In genomic region chr4:109434793-109435080, GRCh38 we compare ENCODE assay signal across 7 cellular contexts. TPM values are rescaled to one million over a fixed set of nuclear protein-coding genes. Genes with fewer than 3 reads are reported as not detected.
DNase-seq lines count a peak whose midpoint lies in the region; ATAC-seq and TF ChIP-seq lines count a peak whose summit lies in the region.

No MANE protein-coding gene starts in this region.

- no peak for TF ChIP-seq CTCF in HFF-Myc (IDR thresholded peaks at IDR 0.05; ENCODE audit: low read depth, low read length, missing control alignments)
- TF ChIP-seq CTCF in stomach (IDR thresholded peaks at IDR 0.05): no peak

- DNase-seq in HFF-Myc (ENCODE audit: extremely low read depth, low read depth) (no peak), stomach (no peak), ureter (ENCODE audit: low spot score) (no peak), DMS 273 (lab: John Stamatoyannopoulos, UW; ENCODE audit: unreplicated experiment) (no peak)
- DNase-seq in activated T-helper 2 cell treated with anti-CD3 and anti-CD28 coated beads, Interferon-gamma antibody, Interleukin-2, Interleukin-4, amounts not matched to agents 10 μg/mL and 5 μg/mL and 100 μg/mL, durations not matched to agents 14 hours and 24 hours and 36 hours (ENCODE audit: low spot score): no peak

- peaks cover 16% of the 10 kb centered on the region for H3K36me3 Mint-ChIP-seq in activated T-helper 2 cell treated with anti-CD3 and anti-CD28 coated beads, Interferon-gamma antibody, Interleukin-2, Interleukin-4, amounts not matched to agents 10 μg/mL and 5 μg/mL and 100 μg/mL, durations not matched to agents 14 hours and 24 hours and 36 hours (ENCODE audit: low read depth)

- no peak for ATAC-seq in HG03097 (IDR thresholded peaks at IDR 0.05; ENCODE audit: low FRiP score, unreplicated experiment)

- H3K36me3 ChIP-seq in stomach: peaks cover 0 to 6% (median 0%) of the 10 kb centered on the region in 4 donors

- H3K27ac Mint-ChIP-seq in activated T-helper 2 cell treated with anti-CD3 and anti-CD28 coated beads, Interferon-gamma antibody, Interleukin-2, Interleukin-4, amounts not matched to agents 10 μg/mL and 5 μg/mL and 100 μg/mL, durations not matched to agents 14 hours and 24 hours and 36 hours: peak overlapping the region; percentile 58

- whole genome bisulfite sequencing in stomach, 5 donors: 4 to 8% (median 8%) methylated on average over 6 of the region's 6 CpGs

- H3K27ac ChIP-seq in stomach: peak overlapping the region; percentile 90 to 99 (median 96)

- no peaks in the 10 kb centered on the region for H3K9me3 Mint-ChIP-seq in activated T-helper 2 cell treated with anti-CD3 and anti-CD28 coated beads, Interferon-gamma antibody, Interleukin-2, Interleukin-4, amounts not matched to agents 10 μg/mL and 5 μg/mL and 100 μg/mL, durations not matched to agents 14 hours and 24 hours and 36 hours

- H3K27me3 Mint-ChIP-seq in activated T-helper 2 cell treated with anti-CD3 and anti-CD28 coated beads, Interferon-gamma antibody, Interleukin-2, Interleukin-4, amounts not matched to agents 10 μg/mL and 5 μg/mL and 100 μg/mL, durations not matched to agents 14 hours and 24 hours and 36 hours (ENCODE audit: low read depth): no peaks in the 10 kb centered on the region

- H3K4me3 Mint-ChIP-seq in activated T-helper 2 cell treated with anti-CD3 and anti-CD28 coated beads, Interferon-gamma antibody, Interleukin-2, Interleukin-4, amounts not matched to agents 10 μg/mL and 5 μg/mL and 100 μg/mL, durations not matched to agents 14 hours and 24 hours and 36 hours (ENCODE audit: low read depth): peak overlapping the region; percentile 84

- no peak for TF ChIP-seq EP300 in stomach (IDR thresholded peaks at IDR 0.05)

- H3K4me1 ChIP-seq in stomach: peaks cover 26 to 69% (median 52%) of the 10 kb centered on the region in 4 donors

- peak overlapping the region; percentile 62 for H3K4me3 ChIP-seq in HFF-Myc (replicated peaks; ENCODE audit: low read depth, low read length)
- peak overlapping the region; percentile 87 for H3K4me3 ChIP-seq in iPS-18c (ENCODE audit: insufficient read depth, low read depth, low read length)
- peak overlapping the region; percentile 86 to 97 (median 89) for H3K4me3 ChIP-seq in stomach

- intact Hi-C loops in activated T-helper 2 cell treated with anti-CD3 and anti-CD28 coated beads, Interferon-gamma antibody, Interleukin-2, Interleukin-4, amounts not matched to agents 10 μg/mL and 5 μg/mL and 100 μg/mL, durations not matched to agents 14 hours and 24 hours and 36 hours (cut with micrococcal nuclease): loop anchor here (5.0 kb wide), 2 partner anchors 38 to 213 kb away; no protein-coding TSS in a partner anchor
- intact Hi-C loops in stomach (cut with DNase I; ENCODE audit: low total_unique reads): loop anchor here (5.0 kb wide), 1 partner anchor 393 kb away; the partner anchor contains the start of gene RRH

- H3K9me3 ChIP-seq in iPS-18c (ENCODE audit: control insufficient read depth, insufficient read depth, low read length) (no peaks in the 10 kb centered on the region), stomach (no peaks in the 10 kb centered on the region)

- no peaks in the 10 kb centered on the region for H3K27me3 ChIP-seq in stomach

- peaks cover 52% of the 10 kb centered on the region for H3K4me1 Mint-ChIP-seq in activated T-helper 2 cell treated with anti-CD3 and anti-CD28 coated beads, Interferon-gamma antibody, Interleukin-2, Interleukin-4, amounts not matched to agents 10 μg/mL and 5 μg/mL and 100 μg/mL, durations not matched to agents 14 hours and 24 hours and 36 hours (ENCODE audit: low read depth)

- TF ChIP-seq POLR2A in stomach (IDR thresholded peaks at IDR 0.05): no peak

RNA-seq across cellular contexts. Expression of gene SEC24B, which starts 1.1 kb away (rescaled TPM):
- total RNA-seq in activated T-helper 2 cell treated with anti-CD3 and anti-CD28 coated beads, Interferon-gamma antibody, Interleukin-2, Interleukin-4, amounts not matched to agents 10 μg/mL and 5 μg/mL and 100 μg/mL, durations not matched to agents 14 hours and 24 hours and 36 hours: 32.0 and 32.3 TPM in 2 replicates
- total RNA-seq in stomach: 10 to 100 TPM in 4 of 5 donors, 1 to 10 TPM in 1; 2.3 to 56.0 (median 26.3) TPM
- polyA plus RNA-seq in stomach: 10 to 100 TPM in 1 of 3 donors, 1 to 10 TPM in 2; 5.4 to 10.2 (median 6.3) TPM
- 45.2 TPM for total RNA-seq in ureter
